Comparison of ENCODE assay signal across 1 cellular context in genomic region chr2:19504400-19505198, GRCh38.
TF ChIP-seq lines count a peak whose summit lies in the region.

No MANE protein-coding gene starts in this region.

TF ChIP-seq in HepG2, 621 proteins besides CTCF, POLR2A, EP300 and RAD21 (continued from another document and continues in another):
- TF ChIP-seq ZBTB37 (CRISPR knock-in tag; IDR thresholded peaks at IDR 0.05) (peak; percentile 46; the same call in 1 of the 2 replicates), SMARCE1 (IDR thresholded peaks at IDR 0.05; ENCODE audit: borderline replicate concordance) (no peak), TFAP4 (IDR thresholded peaks at IDR 0.05; ENCODE audit: borderline replicate concordance, low read depth) (peak; percentile 40; the same call in 1 of the 2 replicates), PHB2 (IDR thresholded peaks at IDR 0.05; ENCODE audit: partially characterized antibody) (no peak), RFXANK (CRISPR knock-in tag; IDR thresholded peaks at IDR 0.05) (no peak), ZNF772 (CRISPR knock-in tag; IDR thresholded peaks at IDR 0.05) (no peak), NCOA5 (CRISPR knock-in tag; IDR thresholded peaks at IDR 0.05) (no peak), MAX (IDR thresholded peaks at IDR 0.05) (peak; percentile 61), ZNF577 (CRISPR knock-in tag; IDR thresholded peaks at IDR 0.05; ENCODE audit: borderline replicate concordance, low read depth) (no peak), HNRNPL (IDR thresholded peaks at IDR 0.05; ENCODE audit: low read depth, low read length) (no peak), HMGXB3 (CRISPR knock-in tag; IDR thresholded peaks at IDR 0.05; ENCODE audit: borderline replicate concordance) (peak; percentile 12; the same call in 1 of the 2 replicates), CSRNP2 (CRISPR knock-in tag; conservative IDR thresholded peaks at IDR 0.05; ENCODE audit: low read depth) (no peak), SSRP1 (CRISPR knock-in tag; IDR thresholded peaks at IDR 0.05) (peak; percentile 22; the same call in 1 of the 2 replicates), ZNF33B (CRISPR knock-in tag; IDR thresholded peaks at IDR 0.05) (no peak), DDIT3 (CRISPR knock-in tag; IDR thresholded peaks at IDR 0.05) (no peak), SIX4 (CRISPR knock-in tag; IDR thresholded peaks at IDR 0.05) (peak; percentile 99), MEF2D (CRISPR knock-in tag; IDR thresholded peaks at IDR 0.05) (no peak), CBX1 (IDR thresholded peaks at IDR 0.05; ENCODE audit: low read depth) (peak; percentile 56), KDM5A (IDR thresholded peaks at IDR 0.05; ENCODE audit: borderline replicate concordance, low read length) (peak; percentile 45; the same call in 1 of the 2 replicates), SRY (CRISPR knock-in tag; IDR thresholded peaks at IDR 0.05) (no peak), KLF15 (CRISPR knock-in tag; IDR thresholded peaks at IDR 0.05; ENCODE audit: borderline replicate concordance) (no peak), REST (IDR thresholded peaks at IDR 0.05; ENCODE audit: borderline replicate concordance in 1 of 2, low read depth in 1 of 2, low read length in 2 of 2) (peak in 1 of 2 experiments; percentile 66; a peak in 2 of 4 replicates), ZNF451 (CRISPR knock-in tag; IDR thresholded peaks at IDR 0.05) (no peak), IRF1 (CRISPR knock-in tag; IDR thresholded peaks at IDR 0.05; ENCODE audit: low read depth) (no peak), HNF1A (IDR thresholded peaks at IDR 0.05; ENCODE audit: low read depth) (peak; percentile 97), HNF1A (CRISPR knock-in tag; IDR thresholded peaks at IDR 0.05; ENCODE audit: borderline replicate concordance) (peak; percentile 99), SMARCC2 (IDR thresholded peaks at IDR 0.05) (no peak), DNMT3B (CRISPR knock-in tag; conservative IDR thresholded peaks at IDR 0.05) (no peak), NCOA1 (CRISPR knock-in tag; IDR thresholded peaks at IDR 0.05) (no peak), ZNF33A (CRISPR knock-in tag; IDR thresholded peaks at IDR 0.05; ENCODE audit: borderline replicate concordance) (no peak), ZMAT5 (CRISPR knock-in tag; IDR thresholded peaks at IDR 0.05; ENCODE audit: borderline replicate concordance, low read depth) (no peak), XRCC5 (optimal IDR thresholded peaks at IDR 0.05; ENCODE audit: low read length) (peak; percentile 42), ZNF513 (CRISPR knock-in tag; conservative IDR thresholded peaks at IDR 0.05) (no peak), ZKSCAN8 (CRISPR knock-in tag; IDR thresholded peaks at IDR 0.05; ENCODE audit: borderline replicate concordance) (no peak), ZNF282 (IDR thresholded peaks at IDR 0.05; ENCODE audit: partially characterized antibody) (no peak), EHMT2 (IDR thresholded peaks at IDR 0.05; ENCODE audit: borderline replicate concordance, low read depth, low read length) (peak; percentile 45; the same call in 1 of the 2 replicates), ZNF850 (CRISPR knock-in tag; conservative IDR thresholded peaks at IDR 0.05) (no peak), ZBTB14 (CRISPR knock-in tag; IDR thresholded peaks at IDR 0.05) (no peak), PAX8 (CRISPR knock-in tag; IDR thresholded peaks at IDR 0.05; ENCODE audit: borderline replicate concordance) (no peak)
